ENCODE assay signal across 1 cellular context in the genomic region with DNA sequence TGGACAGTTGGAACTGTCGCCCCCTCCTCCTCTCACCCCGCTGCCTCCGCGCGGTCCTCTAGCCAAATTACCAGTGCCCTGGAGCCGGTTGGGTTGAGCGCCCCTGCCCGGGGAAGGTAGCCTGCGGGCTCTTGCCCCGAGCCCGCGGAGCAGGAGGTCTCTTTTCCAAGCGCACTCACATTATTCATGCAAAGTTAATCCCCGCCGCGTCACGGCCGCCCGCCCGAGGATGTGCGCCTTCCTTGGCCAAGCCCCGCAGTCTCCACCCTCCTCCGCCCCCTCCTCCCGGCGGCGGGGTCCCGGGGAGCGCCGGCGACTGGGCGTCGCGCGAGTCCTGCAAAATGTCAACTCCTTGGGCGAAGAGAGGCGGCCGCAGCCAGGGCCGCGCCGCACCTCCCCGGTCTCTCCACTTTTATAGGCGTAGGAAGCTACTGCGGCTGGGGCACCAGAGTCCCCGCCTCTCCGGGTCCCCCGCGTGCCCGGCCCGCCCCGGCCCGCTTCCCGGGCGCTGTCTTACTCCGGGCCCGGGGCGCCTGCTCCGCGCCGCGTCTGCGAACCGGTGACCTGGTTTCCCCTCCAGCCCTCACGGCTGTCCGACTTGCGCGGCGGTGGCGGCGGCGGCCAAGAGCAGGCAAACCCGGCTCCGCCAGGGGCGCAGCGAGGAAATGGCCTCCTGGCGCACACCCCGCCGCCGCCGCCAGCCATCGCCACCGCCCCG.
TF ChIP-seq lines count a peak whose summit lies in the region.

A gene (minus strand): TSS at position 235 of the 718 bp plus-strand sequence.

TF ChIP-seq in HepG2, 621 proteins besides CTCF, POLR2A, EP300 and RAD21 (continued from another document and continues in another):
- TF ChIP-seq, protein P1, sequence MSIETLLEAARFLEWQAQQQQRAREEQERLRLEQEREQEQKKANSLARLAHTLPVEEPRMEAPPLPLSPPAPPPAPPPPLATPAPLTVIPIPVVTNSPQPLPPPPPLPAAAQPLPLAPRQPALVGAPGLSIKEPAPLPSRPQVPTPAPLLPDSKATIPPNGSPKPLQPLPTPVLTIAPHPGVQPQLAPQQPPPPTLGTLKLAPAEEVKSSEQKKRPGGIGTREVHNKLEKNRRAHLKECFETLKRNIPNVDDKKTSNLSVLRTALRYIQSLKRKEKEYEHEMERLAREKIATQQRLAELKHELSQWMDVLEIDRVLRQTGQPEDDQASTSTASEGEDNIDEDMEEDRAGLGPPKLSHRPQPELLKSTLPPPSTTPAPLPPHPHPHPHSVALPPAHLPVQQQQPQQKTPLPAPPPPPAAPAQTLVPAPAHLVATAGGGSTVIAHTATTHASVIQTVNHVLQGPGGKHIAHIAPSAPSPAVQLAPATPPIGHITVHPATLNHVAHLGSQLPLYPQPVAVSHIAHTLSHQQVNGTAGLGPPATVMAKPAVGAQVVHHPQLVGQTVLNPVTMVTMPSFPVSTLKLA (IDR thresholded peaks at IDR 0.05), result no peak
- TF ChIP-seq ZNF530 (CRISPR knock-in tag; IDR thresholded peaks at IDR 0.05; ENCODE audit: low read depth) (no peak), MATR3 (CRISPR knock-in tag; IDR thresholded peaks at IDR 0.05) (no peak), ZNF446 (CRISPR knock-in tag; IDR thresholded peaks at IDR 0.05) (no peak), ERF (CRISPR knock-in tag; IDR thresholded peaks at IDR 0.05) (no peak), ZNF496 (CRISPR knock-in tag; IDR thresholded peaks at IDR 0.05; ENCODE audit: insufficient replicate concordance) (no peak), ZNF746 (CRISPR knock-in tag; IDR thresholded peaks at IDR 0.05) (no peak), ZNF550 (CRISPR knock-in tag; IDR thresholded peaks at IDR 0.05; ENCODE audit: borderline replicate concordance) (no peak), SPEN (CRISPR knock-in tag; IDR thresholded peaks at IDR 0.05; ENCODE audit: low read depth) (0 out of 2 replicates have a peak, but pooled peaks have one; percentile 10), SP140L (CRISPR knock-in tag; IDR thresholded peaks at IDR 0.05; ENCODE audit: borderline replicate concordance) (no peak), PCBP2 (optimal IDR thresholded peaks at IDR 0.05; ENCODE audit: low read depth, low read length, poor library complexity, severe bottlenecking) (no peak), HNRNPUL1 (IDR thresholded peaks at IDR 0.05; ENCODE audit: low read depth, low read length) (no peak), ONECUT2 (CRISPR knock-in tag; IDR thresholded peaks at IDR 0.05) (no peak), HNRNPL (IDR thresholded peaks at IDR 0.05; ENCODE audit: low read depth, low read length) (0 out of 2 replicates have a peak, but pooled peaks have one; percentile 37), ESRRA (CRISPR knock-in tag; IDR thresholded peaks at IDR 0.05; ENCODE audit: low read depth) (no peak), HMG20A (CRISPR knock-in tag; IDR thresholded peaks at IDR 0.05; ENCODE audit: borderline replicate concordance) (no peak), YEATS4 (CRISPR knock-in tag; IDR thresholded peaks at IDR 0.05; ENCODE audit: borderline replicate concordance) (0 out of 2 replicates have a peak, but pooled peaks have one; percentile 53), ZNF335 (CRISPR knock-in tag; IDR thresholded peaks at IDR 0.05) (no peak), NKX3-1 (CRISPR knock-in tag; IDR thresholded peaks at IDR 0.05) (0 out of 2 replicates have a peak, but pooled peaks have one; percentile 27), ZNF772 (CRISPR knock-in tag; IDR thresholded peaks at IDR 0.05) (no peak), ZNF850 (CRISPR knock-in tag; conservative IDR thresholded peaks at IDR 0.05) (no peak), ZBTB7B (CRISPR knock-in tag; IDR thresholded peaks at IDR 0.05) (no peak; the same call in 1 of the 2 replicates), ZNF562 (CRISPR knock-in tag; IDR thresholded peaks at IDR 0.05; ENCODE audit: borderline replicate concordance) (no peak), DMAP1 (CRISPR knock-in tag; IDR thresholded peaks at IDR 0.05) (peak; percentile 13; the same call in 1 of the 2 replicates), ZNF782 (CRISPR knock-in tag; IDR thresholded peaks at IDR 0.05; ENCODE audit: borderline replicate concordance) (0 out of 2 replicates have a peak, but pooled peaks have one; percentile 17), ETV5 (CRISPR knock-in tag; IDR thresholded peaks at IDR 0.05; ENCODE audit: borderline replicate concordance) (no peak), ZNF75D (CRISPR knock-in tag; IDR thresholded peaks at IDR 0.05; ENCODE audit: borderline replicate concordance) (no peak), SP5 (CRISPR knock-in tag; IDR thresholded peaks at IDR 0.05; ENCODE audit: borderline replicate concordance, low read depth) (no peak), FOXP1 (IDR thresholded peaks at IDR 0.05) (no peak), FOXP1 (CRISPR knock-in tag; IDR thresholded peaks at IDR 0.05) (no peak), NRL (CRISPR knock-in tag; IDR thresholded peaks at IDR 0.05; ENCODE audit: borderline replicate concordance) (no peak), CBX1 (IDR thresholded peaks at IDR 0.05; ENCODE audit: low read depth) (peak; percentile 56), PAWR (CRISPR knock-in tag; IDR thresholded peaks at IDR 0.05; ENCODE audit: borderline replicate concordance) (no peak), ZNF749 (CRISPR knock-in tag; IDR thresholded peaks at IDR 0.05; ENCODE audit: borderline replicate concordance) (no peak), ZNF703 (CRISPR knock-in tag; IDR thresholded peaks at IDR 0.05; ENCODE audit: borderline replicate concordance) (no peak), ZNF768 (CRISPR knock-in tag; IDR thresholded peaks at IDR 0.05) (0 out of 2 replicates have a peak, but pooled peaks have one; percentile 20), HNRNPH1 (optimal IDR thresholded peaks at IDR 0.05; ENCODE audit: low read depth, low read length) (no peak), PHF8 (CRISPR knock-in tag; IDR thresholded peaks at IDR 0.05) (peak; percentile 58), BRD4 (CRISPR knock-in tag; IDR thresholded peaks at IDR 0.05) (peak; percentile 62; the same call in 1 of the 2 replicates), ZNF451 (CRISPR knock-in tag; IDR thresholded peaks at IDR 0.05) (no peak)
- TF ChIP-seq, protein P2, sequence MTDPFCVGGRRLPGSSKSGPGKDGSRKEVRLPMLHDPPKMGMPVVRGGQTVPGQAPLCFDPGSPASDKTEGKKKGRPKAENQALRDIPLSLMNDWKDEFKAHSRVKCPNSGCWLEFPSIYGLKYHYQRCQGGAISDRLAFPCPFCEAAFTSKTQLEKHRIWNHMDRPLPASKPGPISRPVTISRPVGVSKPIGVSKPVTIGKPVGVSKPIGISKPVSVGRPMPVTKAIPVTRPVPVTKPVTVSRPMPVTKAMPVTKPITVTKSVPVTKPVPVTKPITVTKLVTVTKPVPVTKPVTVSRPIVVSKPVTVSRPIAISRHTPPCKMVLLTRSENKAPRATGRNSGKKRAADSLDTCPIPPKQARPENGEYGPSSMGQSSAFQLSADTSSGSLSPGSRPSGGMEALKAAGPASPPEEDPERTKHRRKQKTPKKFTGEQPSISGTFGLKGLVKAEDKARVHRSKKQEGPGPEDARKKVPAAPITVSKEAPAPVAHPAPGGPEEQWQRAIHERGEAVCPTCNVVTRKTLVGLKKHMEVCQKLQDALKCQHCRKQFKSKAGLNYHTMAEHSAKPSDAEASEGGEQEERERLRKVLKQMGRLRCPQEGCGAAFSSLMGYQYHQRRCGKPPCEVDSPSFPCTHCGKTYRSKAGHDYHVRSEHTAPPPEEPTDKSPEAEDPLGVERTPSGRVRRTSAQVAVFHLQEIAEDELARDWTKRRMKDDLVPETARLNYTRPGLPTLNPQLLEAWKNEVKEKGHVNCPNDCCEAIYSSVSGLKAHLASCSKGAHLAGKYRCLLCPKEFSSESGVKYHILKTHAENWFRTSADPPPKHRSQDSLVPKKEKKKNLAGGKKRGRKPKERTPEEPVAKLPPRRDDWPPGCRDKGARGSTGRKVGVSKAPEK (CRISPR knock-in tag; IDR thresholded peaks at IDR 0.05; ENCODE audit: borderline replicate concordance), result no peak
- TF ChIP-seq, protein P3, sequence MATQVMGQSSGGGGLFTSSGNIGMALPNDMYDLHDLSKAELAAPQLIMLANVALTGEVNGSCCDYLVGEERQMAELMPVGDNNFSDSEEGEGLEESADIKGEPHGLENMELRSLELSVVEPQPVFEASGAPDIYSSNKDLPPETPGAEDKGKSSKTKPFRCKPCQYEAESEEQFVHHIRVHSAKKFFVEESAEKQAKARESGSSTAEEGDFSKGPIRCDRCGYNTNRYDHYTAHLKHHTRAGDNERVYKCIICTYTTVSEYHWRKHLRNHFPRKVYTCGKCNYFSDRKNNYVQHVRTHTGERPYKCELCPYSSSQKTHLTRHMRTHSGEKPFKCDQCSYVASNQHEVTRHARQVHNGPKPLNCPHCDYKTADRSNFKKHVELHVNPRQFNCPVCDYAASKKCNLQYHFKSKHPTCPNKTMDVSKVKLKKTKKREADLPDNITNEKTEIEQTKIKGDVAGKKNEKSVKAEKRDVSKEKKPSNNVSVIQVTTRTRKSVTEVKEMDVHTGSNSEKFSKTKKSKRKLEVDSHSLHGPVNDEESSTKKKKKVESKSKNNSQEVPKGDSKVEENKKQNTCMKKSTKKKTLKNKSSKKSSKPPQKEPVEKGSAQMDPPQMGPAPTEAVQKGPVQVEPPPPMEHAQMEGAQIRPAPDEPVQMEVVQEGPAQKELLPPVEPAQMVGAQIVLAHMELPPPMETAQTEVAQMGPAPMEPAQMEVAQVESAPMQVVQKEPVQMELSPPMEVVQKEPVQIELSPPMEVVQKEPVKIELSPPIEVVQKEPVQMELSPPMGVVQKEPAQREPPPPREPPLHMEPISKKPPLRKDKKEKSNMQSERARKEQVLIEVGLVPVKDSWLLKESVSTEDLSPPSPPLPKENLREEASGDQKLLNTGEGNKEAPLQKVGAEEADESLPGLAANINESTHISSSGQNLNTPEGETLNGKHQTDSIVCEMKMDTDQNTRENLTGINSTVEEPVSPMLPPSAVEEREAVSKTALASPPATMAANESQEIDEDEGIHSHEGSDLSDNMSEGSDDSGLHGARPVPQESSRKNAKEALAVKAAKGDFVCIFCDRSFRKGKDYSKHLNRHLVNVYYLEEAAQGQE (IDR thresholded peaks at IDR 0.05; ENCODE audit: borderline replicate concordance in 1 of 2, low read depth in 1 of 2, low read length in 2 of 2), result no peak
- TF ChIP-seq, protein P4, sequence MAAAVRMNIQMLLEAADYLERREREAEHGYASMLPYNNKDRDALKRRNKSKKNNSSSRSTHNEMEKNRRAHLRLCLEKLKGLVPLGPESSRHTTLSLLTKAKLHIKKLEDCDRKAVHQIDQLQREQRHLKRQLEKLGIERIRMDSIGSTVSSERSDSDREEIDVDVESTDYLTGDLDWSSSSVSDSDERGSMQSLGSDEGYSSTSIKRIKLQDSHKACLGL (CRISPR knock-in tag; IDR thresholded peaks at IDR 0.05), result peak; percentile 50; the same call in 1 of the 2 replicates
- TF ChIP-seq, protein P5, sequence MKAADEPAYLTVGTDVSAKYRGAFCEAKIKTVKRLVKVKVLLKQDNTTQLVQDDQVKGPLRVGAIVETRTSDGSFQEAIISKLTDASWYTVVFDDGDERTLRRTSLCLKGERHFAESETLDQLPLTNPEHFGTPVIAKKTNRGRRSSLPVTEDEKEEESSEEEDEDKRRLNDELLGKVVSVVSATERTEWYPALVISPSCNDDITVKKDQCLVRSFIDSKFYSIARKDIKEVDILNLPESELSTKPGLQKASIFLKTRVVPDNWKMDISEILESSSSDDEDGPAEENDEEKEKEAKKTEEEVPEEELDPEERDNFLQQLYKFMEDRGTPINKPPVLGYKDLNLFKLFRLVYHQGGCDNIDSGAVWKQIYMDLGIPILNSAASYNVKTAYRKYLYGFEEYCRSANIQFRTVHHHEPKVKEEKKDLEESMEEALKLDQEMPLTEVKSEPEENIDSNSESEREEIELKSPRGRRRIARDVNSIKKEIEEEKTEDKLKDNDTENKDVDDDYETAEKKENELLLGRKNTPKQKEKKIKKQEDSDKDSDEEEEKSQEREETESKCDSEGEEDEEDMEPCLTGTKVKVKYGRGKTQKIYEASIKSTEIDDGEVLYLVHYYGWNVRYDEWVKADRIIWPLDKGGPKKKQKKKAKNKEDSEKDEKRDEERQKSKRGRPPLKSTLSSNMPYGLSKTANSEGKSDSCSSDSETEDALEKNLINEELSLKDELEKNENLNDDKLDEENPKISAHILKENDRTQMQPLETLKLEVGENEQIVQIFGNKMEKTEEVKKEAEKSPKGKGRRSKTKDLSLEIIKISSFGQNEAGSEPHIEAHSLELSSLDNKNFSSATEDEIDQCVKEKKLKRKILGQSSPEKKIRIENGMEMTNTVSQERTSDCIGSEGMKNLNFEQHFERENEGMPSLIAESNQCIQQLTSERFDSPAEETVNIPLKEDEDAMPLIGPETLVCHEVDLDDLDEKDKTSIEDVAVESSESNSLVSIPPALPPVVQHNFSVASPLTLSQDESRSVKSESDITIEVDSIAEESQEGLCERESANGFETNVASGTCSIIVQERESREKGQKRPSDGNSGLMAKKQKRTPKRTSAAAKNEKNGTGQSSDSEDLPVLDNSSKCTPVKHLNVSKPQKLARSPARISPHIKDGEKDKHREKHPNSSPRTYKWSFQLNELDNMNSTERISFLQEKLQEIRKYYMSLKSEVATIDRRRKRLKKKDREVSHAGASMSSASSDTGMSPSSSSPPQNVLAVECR (CRISPR knock-in tag; IDR thresholded peaks at IDR 0.05; ENCODE audit: borderline replicate concordance), result peak; percentile 53; the same call in 1 of the 2 replicates
- TF ChIP-seq, protein P6, sequence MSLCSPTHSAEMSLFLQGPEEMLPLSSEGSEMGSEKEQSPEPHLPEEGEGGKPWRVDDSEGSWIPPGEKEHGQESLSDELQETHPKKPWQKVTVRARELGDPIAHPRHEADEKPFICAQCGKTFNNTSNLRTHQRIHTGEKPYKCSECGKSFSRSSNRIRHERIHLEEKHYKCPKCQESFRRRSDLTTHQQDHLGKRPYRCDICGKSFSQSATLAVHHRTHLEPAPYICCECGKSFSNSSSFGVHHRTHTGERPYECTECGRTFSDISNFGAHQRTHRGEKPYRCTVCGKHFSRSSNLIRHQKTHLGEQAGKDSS (CRISPR knock-in tag; IDR thresholded peaks at IDR 0.05; ENCODE audit: borderline replicate concordance, low read depth), result no peak
- TF ChIP-seq, protein P7, sequence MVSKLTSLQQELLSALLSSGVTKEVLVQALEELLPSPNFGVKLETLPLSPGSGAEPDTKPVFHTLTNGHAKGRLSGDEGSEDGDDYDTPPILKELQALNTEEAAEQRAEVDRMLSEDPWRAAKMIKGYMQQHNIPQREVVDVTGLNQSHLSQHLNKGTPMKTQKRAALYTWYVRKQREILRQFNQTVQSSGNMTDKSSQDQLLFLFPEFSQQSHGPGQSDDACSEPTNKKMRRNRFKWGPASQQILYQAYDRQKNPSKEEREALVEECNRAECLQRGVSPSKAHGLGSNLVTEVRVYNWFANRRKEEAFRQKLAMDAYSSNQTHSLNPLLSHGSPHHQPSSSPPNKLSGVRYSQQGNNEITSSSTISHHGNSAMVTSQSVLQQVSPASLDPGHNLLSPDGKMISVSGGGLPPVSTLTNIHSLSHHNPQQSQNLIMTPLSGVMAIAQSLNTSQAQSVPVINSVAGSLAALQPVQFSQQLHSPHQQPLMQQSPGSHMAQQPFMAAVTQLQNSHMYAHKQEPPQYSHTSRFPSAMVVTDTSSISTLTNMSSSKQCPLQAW (CRISPR knock-in tag; IDR thresholded peaks at IDR 0.05), result no peak; the same call in 1 of the 2 replicates
